In the genomic region with DNA sequence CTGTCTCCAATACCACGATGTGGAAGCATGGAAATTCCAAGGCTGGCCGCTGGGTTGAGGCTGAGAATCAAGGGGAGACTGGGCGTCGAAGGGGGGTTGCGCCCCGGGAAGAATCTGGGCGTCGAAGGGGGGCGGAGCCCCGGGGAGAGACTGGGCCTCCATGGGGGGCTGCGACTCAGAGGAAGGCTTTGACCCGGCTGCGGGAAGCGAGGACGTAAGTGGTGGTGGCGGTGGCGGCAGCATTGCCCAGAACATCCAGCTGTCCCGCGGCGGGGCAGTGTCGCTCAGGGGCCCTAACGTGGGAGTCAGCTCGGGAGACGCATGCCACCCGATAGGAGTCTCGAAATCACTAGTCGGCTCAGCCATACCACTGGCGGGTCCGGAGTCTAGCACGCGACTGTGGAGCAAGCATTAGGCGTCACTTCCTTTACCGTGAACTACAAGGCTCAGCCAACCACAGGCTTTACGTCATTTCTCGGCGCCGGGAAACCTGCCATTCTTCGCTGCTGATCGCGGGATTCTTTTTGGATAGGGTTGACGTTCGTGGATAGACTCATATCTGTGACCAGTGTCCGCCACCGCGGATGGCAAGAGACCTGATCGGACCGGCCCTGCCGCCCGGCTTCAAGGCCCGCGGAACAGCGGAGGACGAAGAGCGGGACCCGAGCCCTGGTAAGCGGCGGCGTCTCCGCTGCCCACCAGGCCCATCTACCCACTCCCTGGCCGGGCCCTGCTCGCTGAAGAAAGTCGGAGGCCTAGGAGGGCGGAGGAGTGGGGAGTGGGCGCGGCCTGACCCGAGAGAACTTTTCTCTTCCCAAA, we compare ENCODE assay signal across 1 cellular context.
TF ChIP-seq lines count a peak whose summit lies in the region.

A gene with protein sequence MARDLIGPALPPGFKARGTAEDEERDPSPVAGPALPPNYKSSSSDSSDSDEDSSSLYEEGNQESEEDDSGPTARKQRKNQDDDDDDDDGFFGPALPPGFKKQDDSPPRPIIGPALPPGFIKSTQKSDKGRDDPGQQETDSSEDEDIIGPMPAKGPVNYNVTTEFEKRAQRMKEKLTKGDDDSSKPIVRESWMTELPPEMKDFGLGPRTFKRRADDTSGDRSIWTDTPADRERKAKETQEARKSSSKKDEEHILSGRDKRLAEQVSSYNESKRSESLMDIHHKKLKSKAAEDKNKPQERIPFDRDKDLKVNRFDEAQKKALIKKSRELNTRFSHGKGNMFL (plus strand): TSS at position 468 of the 819 bp plus-strand sequence. CDS start 117 bp downstream, at position 585.
A gene (minus strand): TSS at position 401 of the 819 bp plus-strand sequence. CDS start 35 bp downstream, at position 366.

TF ChIP-seq in WTC11, 78 proteins besides CTCF, POLR2A, EP300 and RAD21 (continued from another document and continues in another):
- TF ChIP-seq, protein P1, sequence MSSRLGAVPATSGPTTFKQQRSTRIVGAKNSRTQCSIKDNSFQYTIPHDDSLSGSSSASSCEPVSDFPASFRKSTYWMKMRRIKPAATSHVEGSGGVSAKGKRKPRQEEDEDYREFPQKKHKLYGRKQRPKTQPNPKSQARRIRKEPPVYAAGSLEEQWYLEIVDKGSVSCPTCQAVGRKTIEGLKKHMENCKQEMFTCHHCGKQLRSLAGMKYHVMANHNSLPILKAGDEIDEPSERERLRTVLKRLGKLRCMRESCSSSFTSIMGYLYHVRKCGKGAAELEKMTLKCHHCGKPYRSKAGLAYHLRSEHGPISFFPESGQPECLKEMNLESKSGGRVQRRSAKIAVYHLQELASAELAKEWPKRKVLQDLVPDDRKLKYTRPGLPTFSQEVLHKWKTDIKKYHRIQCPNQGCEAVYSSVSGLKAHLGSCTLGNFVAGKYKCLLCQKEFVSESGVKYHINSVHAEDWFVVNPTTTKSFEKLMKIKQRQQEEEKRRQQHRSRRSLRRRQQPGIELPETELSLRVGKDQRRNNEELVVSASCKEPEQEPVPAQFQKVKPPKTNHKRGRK (CRISPR knock-in tag; IDR thresholded peaks at IDR 0.05; ENCODE audit: borderline replicate concordance) = no peak
- no peak for TF ChIP-seq ZNF396 (CRISPR knock-in tag; IDR thresholded peaks at IDR 0.05; ENCODE audit: borderline replicate concordance)
- TF ChIP-seq, protein P2, sequence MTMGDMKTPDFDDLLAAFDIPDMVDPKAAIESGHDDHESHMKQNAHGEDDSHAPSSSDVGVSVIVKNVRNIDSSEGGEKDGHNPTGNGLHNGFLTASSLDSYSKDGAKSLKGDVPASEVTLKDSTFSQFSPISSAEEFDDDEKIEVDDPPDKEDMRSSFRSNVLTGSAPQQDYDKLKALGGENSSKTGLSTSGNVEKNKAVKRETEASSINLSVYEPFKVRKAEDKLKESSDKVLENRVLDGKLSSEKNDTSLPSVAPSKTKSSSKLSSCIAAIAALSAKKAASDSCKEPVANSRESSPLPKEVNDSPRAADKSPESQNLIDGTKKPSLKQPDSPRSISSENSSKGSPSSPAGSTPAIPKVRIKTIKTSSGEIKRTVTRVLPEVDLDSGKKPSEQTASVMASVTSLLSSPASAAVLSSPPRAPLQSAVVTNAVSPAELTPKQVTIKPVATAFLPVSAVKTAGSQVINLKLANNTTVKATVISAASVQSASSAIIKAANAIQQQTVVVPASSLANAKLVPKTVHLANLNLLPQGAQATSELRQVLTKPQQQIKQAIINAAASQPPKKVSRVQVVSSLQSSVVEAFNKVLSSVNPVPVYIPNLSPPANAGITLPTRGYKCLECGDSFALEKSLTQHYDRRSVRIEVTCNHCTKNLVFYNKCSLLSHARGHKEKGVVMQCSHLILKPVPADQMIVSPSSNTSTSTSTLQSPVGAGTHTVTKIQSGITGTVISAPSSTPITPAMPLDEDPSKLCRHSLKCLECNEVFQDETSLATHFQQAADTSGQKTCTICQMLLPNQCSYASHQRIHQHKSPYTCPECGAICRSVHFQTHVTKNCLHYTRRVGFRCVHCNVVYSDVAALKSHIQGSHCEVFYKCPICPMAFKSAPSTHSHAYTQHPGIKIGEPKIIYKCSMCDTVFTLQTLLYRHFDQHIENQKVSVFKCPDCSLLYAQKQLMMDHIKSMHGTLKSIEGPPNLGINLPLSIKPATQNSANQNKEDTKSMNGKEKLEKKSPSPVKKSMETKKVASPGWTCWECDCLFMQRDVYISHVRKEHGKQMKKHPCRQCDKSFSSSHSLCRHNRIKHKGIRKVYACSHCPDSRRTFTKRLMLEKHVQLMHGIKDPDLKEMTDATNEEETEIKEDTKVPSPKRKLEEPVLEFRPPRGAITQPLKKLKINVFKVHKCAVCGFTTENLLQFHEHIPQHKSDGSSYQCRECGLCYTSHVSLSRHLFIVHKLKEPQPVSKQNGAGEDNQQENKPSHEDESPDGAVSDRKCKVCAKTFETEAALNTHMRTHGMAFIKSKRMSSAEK (CRISPR knock-in tag; IDR thresholded peaks at IDR 0.05; ENCODE audit: borderline replicate concordance) = no peak
- TF ChIP-seq, protein P3, sequence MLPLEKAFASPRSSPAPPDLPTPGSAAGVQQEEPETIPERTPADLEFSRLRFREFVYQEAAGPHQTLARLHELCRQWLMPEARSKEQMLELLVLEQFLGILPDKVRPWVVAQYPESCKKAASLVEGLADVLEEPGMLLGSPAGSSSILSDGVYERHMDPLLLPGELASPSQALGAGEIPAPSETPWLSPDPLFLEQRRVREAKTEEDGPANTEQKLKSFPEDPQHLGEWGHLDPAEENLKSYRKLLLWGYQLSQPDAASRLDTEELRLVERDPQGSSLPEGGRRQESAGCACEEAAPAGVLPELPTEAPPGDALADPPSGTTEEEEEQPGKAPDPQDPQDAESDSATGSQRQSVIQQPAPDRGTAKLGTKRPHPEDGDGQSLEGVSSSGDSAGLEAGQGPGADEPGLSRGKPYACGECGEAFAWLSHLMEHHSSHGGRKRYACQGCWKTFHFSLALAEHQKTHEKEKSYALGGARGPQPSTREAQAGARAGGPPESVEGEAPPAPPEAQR (CRISPR knock-in tag; IDR thresholded peaks at IDR 0.05) = no peak
- TF ChIP-seq ETV6 (CRISPR knock-in tag; IDR thresholded peaks at IDR 0.05) = peak; percentile 78; the same call in 1 of the 2 replicates
- peak; percentile 63; the same call in 1 of the 2 replicates for TF ChIP-seq CREB1 (CRISPR knock-in tag; IDR thresholded peaks at IDR 0.05)
- no peak for TF ChIP-seq PRRX2 (CRISPR knock-in tag; IDR thresholded peaks at IDR 0.05)
- TF ChIP-seq TP53 (CRISPR knock-in tag; IDR thresholded peaks at IDR 0.05) = no peak
- no peak for TF ChIP-seq RELA (CRISPR knock-in tag; IDR thresholded peaks at IDR 0.05; ENCODE audit: borderline replicate concordance)
- no peak for TF ChIP-seq NR1H2 (CRISPR knock-in tag; IDR thresholded peaks at IDR 0.05)
- peak; percentile 55 for TF ChIP-seq NFE2L1 (CRISPR knock-in tag; IDR thresholded peaks at IDR 0.05)
- TF ChIP-seq, protein P4, sequence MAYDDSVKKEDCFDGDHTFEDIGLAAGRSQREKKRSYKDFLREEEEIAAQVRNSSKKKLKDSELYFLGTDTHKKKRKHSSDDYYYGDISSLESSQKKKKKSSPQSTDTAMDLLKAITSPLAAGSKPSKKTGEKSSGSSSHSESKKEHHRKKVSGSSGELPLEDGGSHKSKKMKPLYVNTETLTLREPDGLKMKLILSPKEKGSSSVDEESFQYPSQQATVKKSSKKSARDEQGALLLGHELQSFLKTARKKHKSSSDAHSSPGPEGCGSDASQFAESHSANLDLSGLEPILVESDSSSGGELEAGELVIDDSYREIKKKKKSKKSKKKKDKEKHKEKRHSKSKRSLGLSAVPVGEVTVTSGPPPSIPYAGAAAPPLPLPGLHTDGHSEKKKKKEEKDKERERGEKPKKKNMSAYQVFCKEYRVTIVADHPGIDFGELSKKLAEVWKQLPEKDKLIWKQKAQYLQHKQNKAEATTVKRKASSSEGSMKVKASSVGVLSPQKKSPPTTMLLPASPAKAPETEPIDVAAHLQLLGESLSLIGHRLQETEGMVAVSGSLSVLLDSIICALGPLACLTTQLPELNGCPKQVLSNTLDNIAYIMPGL (CRISPR knock-in tag; IDR thresholded peaks at IDR 0.05) = peak; percentile 61; the same call in 1 of the 2 replicates
- TF ChIP-seq OVOL2 (CRISPR knock-in tag; IDR thresholded peaks at IDR 0.05; ENCODE audit: borderline replicate concordance) = no peak
- TF ChIP-seq, protein P5, sequence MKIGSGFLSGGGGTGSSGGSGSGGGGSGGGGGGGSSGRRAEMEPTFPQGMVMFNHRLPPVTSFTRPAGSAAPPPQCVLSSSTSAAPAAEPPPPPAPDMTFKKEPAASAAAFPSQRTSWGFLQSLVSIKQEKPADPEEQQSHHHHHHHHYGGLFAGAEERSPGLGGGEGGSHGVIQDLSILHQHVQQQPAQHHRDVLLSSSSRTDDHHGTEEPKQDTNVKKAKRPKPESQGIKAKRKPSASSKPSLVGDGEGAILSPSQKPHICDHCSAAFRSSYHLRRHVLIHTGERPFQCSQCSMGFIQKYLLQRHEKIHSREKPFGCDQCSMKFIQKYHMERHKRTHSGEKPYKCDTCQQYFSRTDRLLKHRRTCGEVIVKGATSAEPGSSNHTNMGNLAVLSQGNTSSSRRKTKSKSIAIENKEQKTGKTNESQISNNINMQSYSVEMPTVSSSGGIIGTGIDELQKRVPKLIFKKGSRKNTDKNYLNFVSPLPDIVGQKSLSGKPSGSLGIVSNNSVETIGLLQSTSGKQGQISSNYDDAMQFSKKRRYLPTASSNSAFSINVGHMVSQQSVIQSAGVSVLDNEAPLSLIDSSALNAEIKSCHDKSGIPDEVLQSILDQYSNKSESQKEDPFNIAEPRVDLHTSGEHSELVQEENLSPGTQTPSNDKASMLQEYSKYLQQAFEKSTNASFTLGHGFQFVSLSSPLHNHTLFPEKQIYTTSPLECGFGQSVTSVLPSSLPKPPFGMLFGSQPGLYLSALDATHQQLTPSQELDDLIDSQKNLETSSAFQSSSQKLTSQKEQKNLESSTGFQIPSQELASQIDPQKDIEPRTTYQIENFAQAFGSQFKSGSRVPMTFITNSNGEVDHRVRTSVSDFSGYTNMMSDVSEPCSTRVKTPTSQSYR (CRISPR knock-in tag; IDR thresholded peaks at IDR 0.05) = no peak
- TF ChIP-seq, protein P6, sequence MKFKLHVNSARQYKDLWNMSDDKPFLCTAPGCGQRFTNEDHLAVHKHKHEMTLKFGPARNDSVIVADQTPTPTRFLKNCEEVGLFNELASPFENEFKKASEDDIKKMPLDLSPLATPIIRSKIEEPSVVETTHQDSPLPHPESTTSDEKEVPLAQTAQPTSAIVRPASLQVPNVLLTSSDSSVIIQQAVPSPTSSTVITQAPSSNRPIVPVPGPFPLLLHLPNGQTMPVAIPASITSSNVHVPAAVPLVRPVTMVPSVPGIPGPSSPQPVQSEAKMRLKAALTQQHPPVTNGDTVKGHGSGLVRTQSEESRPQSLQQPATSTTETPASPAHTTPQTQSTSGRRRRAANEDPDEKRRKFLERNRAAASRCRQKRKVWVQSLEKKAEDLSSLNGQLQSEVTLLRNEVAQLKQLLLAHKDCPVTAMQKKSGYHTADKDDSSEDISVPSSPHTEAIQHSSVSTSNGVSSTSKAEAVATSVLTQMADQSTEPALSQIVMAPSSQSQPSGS (CRISPR knock-in tag; IDR thresholded peaks at IDR 0.05; ENCODE audit: borderline replicate concordance, low read depth) = no peak
- TF ChIP-seq ZNF121 (CRISPR knock-in tag; IDR thresholded peaks at IDR 0.05) = no peak
- TF ChIP-seq SMAD4 (CRISPR knock-in tag; IDR thresholded peaks at IDR 0.05) = no peak
- no peak for TF ChIP-seq NR3C1 (CRISPR knock-in tag; conservative IDR thresholded peaks at IDR 0.05; ENCODE audit: low read depth)
- TF ChIP-seq, protein P7, sequence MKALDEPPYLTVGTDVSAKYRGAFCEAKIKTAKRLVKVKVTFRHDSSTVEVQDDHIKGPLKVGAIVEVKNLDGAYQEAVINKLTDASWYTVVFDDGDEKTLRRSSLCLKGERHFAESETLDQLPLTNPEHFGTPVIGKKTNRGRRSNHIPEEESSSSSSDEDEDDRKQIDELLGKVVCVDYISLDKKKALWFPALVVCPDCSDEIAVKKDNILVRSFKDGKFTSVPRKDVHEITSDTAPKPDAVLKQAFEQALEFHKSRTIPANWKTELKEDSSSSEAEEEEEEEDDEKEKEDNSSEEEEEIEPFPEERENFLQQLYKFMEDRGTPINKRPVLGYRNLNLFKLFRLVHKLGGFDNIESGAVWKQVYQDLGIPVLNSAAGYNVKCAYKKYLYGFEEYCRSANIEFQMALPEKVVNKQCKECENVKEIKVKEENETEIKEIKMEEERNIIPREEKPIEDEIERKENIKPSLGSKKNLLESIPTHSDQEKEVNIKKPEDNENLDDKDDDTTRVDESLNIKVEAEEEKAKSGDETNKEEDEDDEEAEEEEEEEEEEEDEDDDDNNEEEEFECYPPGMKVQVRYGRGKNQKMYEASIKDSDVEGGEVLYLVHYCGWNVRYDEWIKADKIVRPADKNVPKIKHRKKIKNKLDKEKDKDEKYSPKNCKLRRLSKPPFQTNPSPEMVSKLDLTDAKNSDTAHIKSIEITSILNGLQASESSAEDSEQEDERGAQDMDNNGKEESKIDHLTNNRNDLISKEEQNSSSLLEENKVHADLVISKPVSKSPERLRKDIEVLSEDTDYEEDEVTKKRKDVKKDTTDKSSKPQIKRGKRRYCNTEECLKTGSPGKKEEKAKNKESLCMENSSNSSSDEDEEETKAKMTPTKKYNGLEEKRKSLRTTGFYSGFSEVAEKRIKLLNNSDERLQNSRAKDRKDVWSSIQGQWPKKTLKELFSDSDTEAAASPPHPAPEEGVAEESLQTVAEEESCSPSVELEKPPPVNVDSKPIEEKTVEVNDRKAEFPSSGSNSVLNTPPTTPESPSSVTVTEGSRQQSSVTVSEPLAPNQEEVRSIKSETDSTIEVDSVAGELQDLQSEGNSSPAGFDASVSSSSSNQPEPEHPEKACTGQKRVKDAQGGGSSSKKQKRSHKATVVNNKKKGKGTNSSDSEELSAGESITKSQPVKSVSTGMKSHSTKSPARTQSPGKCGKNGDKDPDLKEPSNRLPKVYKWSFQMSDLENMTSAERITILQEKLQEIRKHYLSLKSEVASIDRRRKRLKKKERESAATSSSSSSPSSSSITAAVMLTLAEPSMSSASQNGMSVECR (CRISPR knock-in tag; IDR thresholded peaks at IDR 0.05; ENCODE audit: borderline replicate concordance) = peak; percentile 59; the same call in 1 of the 2 replicates
- peak; percentile 71; the same call in 1 of the 2 replicates for TF ChIP-seq FOXP1 (CRISPR knock-in tag; IDR thresholded peaks at IDR 0.05; ENCODE audit: borderline replicate concordance)
- TF ChIP-seq, protein P8, sequence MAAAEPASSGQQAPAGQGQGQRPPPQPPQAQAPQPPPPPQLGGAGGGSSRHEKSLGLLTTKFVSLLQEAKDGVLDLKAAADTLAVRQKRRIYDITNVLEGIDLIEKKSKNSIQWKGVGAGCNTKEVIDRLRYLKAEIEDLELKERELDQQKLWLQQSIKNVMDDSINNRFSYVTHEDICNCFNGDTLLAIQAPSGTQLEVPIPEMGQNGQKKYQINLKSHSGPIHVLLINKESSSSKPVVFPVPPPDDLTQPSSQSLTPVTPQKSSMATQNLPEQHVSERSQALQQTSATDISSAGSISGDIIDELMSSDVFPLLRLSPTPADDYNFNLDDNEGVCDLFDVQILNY (CRISPR knock-in tag; IDR thresholded peaks at IDR 0.05) = peak; percentile 38; the same call in 1 of the 2 replicates
- TF ChIP-seq NFATC4 (CRISPR knock-in tag; IDR thresholded peaks at IDR 0.05) = no peak
- TF ChIP-seq, protein P9, sequence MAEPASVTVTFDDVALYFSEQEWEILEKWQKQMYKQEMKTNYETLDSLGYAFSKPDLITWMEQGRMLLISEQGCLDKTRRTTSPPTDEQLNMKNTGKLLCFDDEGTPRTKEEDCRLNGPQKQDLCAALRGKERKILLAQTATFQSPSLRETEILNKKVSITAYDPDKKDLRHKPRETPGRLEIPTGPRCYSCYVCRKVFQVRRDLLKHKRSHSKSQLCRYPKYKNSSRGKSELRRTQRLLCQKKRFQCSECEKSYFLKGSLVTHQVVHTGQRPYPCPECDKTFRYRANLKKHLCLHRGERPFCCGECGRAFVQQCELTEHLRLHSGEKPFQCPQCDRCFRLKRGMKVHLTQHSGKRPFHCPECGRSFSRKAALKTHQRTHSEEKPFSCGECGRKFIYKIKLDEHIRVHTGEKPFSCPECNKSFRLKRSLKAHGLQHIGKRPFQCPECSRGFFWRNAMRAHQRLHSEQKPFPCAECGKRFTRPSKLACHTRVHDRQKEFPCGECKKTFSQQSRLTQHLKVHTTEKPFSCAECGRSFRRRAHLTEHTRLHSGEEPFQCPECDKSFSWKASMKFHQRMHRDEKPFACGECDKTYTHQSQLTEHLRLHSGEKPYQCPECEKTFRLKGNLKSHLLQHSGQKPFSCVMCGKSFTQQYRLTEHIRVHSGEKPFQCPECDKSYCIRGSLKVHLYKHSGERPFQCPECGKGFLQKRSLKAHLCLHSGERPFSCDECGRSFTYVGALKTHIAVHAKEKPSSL (CRISPR knock-in tag; conservative IDR thresholded peaks at IDR 0.05) = no peak
